In the genomic region with DNA sequence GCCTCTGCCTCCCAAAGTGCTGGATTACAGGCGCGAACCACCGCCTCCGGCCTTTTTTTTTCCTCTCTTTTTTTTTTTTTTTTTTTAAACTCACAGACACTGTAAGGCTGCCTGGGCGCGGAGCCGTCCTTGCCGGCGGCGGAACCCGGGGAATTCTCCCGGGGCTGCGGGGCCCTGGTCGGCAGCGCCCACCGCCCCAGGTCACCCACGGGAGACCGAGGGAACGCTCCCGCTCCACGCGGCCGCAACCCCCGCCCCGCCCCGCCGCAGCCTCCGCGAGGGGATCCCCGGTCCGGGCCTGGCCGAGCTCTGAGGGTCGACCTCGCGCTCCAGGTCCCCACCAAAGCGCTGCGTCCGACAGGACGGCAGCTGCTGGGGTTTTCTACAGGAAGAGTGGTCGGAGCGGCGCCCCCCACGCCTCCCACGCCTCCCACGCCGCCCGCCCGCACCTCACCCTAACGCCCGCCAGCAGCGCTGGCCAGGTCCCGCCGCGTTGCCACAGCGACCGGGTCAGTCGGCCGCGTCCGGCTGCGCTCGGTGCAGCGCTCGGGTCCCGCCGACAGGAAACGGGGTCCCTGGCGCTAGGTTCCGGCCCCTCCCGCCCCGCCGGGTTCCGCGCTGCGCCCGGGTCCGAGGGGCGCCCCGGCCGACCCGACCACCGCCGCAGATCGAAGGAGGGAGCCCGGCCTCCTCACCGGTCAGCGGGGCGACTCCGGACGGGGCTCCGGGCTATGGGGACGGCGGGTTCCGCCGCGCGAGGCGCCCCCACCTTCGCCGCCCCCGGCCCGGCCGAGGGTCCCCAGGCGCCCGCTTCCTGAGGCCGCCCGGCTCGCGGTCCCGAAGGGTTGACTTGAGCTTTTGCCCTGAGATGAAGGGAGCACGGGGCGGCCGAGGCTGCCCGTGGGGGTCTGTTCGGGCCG, we compare ENCODE assay signal across 8 cellular contexts. TPM values are rescaled to one million over a fixed set of nuclear protein-coding genes. Genes with fewer than 3 reads are reported as not detected.
DNase-seq lines count a peak whose midpoint lies in the region; ATAC-seq and TF ChIP-seq lines count a peak whose summit lies in the region.

CCDC57 (minus strand) TSS at position 512 of the 920 bp plus-strand sequence. CDS start 10,898 bp downstream, outside the sequence.

- H3K4me1 ChIP-seq in effector memory CD4-positive, alpha-beta T cell (ENCODE audit: control insufficient read depth, insufficient read depth, low read length, poor library complexity, severe bottlenecking) = peaks cover 32% of the 10 kb centered on the region
- peaks cover 0 to 21% of the 10 kb centered on the region in 2 donors for H3K4me1 ChIP-seq in lung (ENCODE audit: control insufficient read depth in 2 of 2, insufficient read depth in 2 of 2, low read length in 2 of 2)

- H3K27ac ChIP-seq in effector memory CD4-positive, alpha-beta T cell (ENCODE audit: insufficient read depth, low read length, poor library complexity, severe bottlenecking) = peak within 1 kb of the TSS; percentile 55
- peak within 1 kb of the TSS; percentile 71 to 83 for H3K27ac ChIP-seq in lung (ENCODE audit: low read depth in 1 of 2, low read length in 1 of 2)

- TF ChIP-seq CTCF in lung (IDR thresholded peaks at IDR 0.05; ENCODE audit: control extremely low read depth, extremely low read depth) = no peak

- no peaks in the 10 kb centered on the region for H3K9me3 ChIP-seq in effector memory CD4-positive, alpha-beta T cell (ENCODE audit: control insufficient read depth, low read length)
- no peaks in the 10 kb centered on the region for H3K9me3 ChIP-seq in lung (ENCODE audit: control insufficient read depth in 2 of 2, insufficient read depth in 1 of 2, low read length in 1 of 2)

- ATAC-seq in HG02840 (IDR thresholded peaks at IDR 0.05; ENCODE audit: low FRiP score, unreplicated experiment) = peak; percentile 68
- peak; percentile 91 for ATAC-seq in lung (ENCODE audit: insufficient read depth, low FRiP score)

- peak within 1 kb of the TSS; percentile 88 for H3K4me3 ChIP-seq in effector memory CD4-positive, alpha-beta T cell (ENCODE audit: insufficient read depth, low read depth, low read length, poor library complexity, severe bottlenecking)
- H3K4me3 ChIP-seq in lung = peak within 1 kb of the TSS; percentile 86

- DNase-seq in NK-92 treated with Interleukin-12 subunit alpha and Interleukin-12 subunit beta, amount 100 ng/mL, for 24 hours (lab: John Stamatoyannopoulos, UW) = peak; percentile 78
- DNase-seq in NK-92 (lab: John Stamatoyannopoulos, UW; ENCODE audit: unreplicated experiment) (no peak), NCI-H2196 (lab: John Stamatoyannopoulos, UW; ENCODE audit: unreplicated experiment) (peak; percentile 89), lung (ENCODE audit: low spot score) (peak; percentile 79)
- peak; percentile 42 to 43 for DNase-seq in activated CD4-positive, alpha-beta T cell treated with anti-CD3 and anti-CD28 coated beads, Interleukin-2, amount 50 U/mL, for 4 hours
- peak in 1 of 3 donors; percentile 49 for DNase-seq in effector memory CD4-positive, alpha-beta T cell
- DNase-seq in stimulated activated CD8-positive, alpha-beta memory T cell treated with anti-CD3 and anti-CD28 coated beads, Interleukin-15, amount 100 ng/mL, for 48 hours (ENCODE audit: low read depth in 2 of 2) = peak; percentile 68 to 73

- WGBS in lung, 2 donors = 0 to 1% methylated on average over 93 to 116 of the region's 116 CpGs

- H3K27me3 ChIP-seq in effector memory CD4-positive, alpha-beta T cell (replicated peaks; ENCODE audit: control insufficient read depth, insufficient read depth, low read length, poor library complexity, severe bottlenecking) = no peaks in the 10 kb centered on the region
- H3K27me3 ChIP-seq in lung (ENCODE audit: control insufficient read depth, insufficient read depth) = no peaks in the 10 kb centered on the region

- H3K36me3 ChIP-seq in effector memory CD4-positive, alpha-beta T cell (ENCODE audit: control insufficient read depth, insufficient read depth, low read length) = no peaks in the 10 kb centered on the region
- peaks cover 0 to under 1% of the 10 kb centered on the region in 2 donors for H3K36me3 ChIP-seq in lung (ENCODE audit: control insufficient read depth in 2 of 2, insufficient read depth in 2 of 2, low read length in 2 of 2)

RNA-seq across cellular contexts. Expression of gene CCDC57, which starts in this region (rescaled TPM):
- 10 to 100 TPM; 33.2 to 89.4 TPM for total RNA-seq in lung
- polyA plus RNA-seq in lung = 100 to 1,000 TPM in 1 of 2 donors, 10 to 100 TPM in 1; 60.4 to 128 TPM
